ENCODE assay signal across 24 cellular contexts in the genomic region with DNA sequence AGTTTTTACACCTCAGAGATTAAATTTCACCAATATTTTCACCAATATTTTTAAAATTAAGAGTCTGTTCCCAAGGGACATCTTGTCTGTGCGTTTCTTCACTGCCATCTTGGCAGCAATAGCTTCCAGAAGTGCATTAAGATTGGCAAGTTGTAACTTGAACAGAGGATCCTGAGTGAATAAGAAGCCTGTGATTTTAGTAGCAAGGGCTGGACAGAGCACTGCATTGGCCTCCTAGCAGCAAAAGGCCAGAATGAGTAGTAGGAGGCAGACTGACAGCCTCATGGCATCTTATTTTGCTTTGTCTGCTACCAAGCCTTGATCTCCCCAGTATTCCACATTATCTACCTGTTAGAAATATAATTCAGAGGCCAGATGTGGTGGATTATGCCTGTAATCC.
DNase-seq lines count a peak whose midpoint lies in the region; ATAC-seq and TF ChIP-seq lines count a peak whose summit lies in the region.
"Had no signal": no experiment of that assay in that cellular context is flagged by ENCODE, and none has a peak within 500 bp of the region (broad histone marks: within the 10 kb centered on the region; RNA-seq: fewer than 3 reads in every experiment).

No MANE protein-coding gene starts in this region.

- WGBS in mammary epithelial cell (ENCODE audit: low coverage, missing lambda C conversion rate), result 5% methylated on average over 1 of the region's 1 CpG
- WGBS in mesenchymal stem cell, result 100% methylated on average over 1 of the region's 1 CpG

- no peaks in the 10 kb centered on the region for H3K36me3 Mint-ChIP-seq in MCF 10A (ENCODE audit: insufficient read depth, unreplicated experiment)
- H3K36me3 Mint-ChIP-seq in natural killer cell treated with Interleukin-12 subunit alpha and Interleukin-12 subunit beta and Interleukin-15 and Interleukin-18, amount 100 ng/mL, for 72 hours, result no peaks in the 10 kb centered on the region
- H3K36me3 Mint-ChIP-seq: CD14-positive monocyte had no signal

- no peak overlapping the region for H2AK5ac ChIP-seq in mesenchymal stem cell (ENCODE audit: low read length, severe bottlenecking)

- H2BK15ac ChIP-seq in mesenchymal stem cell (ENCODE audit: low read depth, poor library complexity, severe bottlenecking), result peak overlapping the region; percentile 44

- H3K36me3 ChIP-seq in breast epithelium, result no peaks in the 10 kb centered on the region
- no peaks in the 10 kb centered on the region for H3K36me3 ChIP-seq in mammary epithelial cell (ENCODE audit: insufficient read depth, low read length)
- no peaks in the 10 kb centered on the region for H3K36me3 ChIP-seq in mesenchymal stem cell (ENCODE audit: control insufficient read depth in 1 of 2, insufficient read depth in 2 of 2, low read depth in 1 of 2, low read length in 2 of 2)
- H3K36me3 ChIP-seq: BE2C; BLaER1 treated with 17β-estradiol and CSF1 and Interleukin-3, amounts not matched to agents 10 nM and 100 nM; HAP-1 had no signal

- H3K27ac ChIP-seq in breast epithelium (no peak overlapping the region), mammary epithelial cell (ENCODE audit: insufficient read depth, low read depth, low read length) (no peak overlapping the region), mesenchymal stem cell (ENCODE audit: low read length, poor library complexity, severe bottlenecking) (no peak overlapping the region)
- H3K27ac ChIP-seq: A549; BLaER1 treated with 17β-estradiol and CSF1 and Interleukin-3, amounts not matched to agents 10 nM and 100 nM had no signal

- POLR2A ChIA-PET in MCF 10A (lab: Yijun Ruan, JAX), result interaction anchor here (0.9 to 1.6 kb wide), 6 partner anchors 11 to 356 kb away, joined by 3 to 11 read pairs (median 5); no protein-coding TSS in a partner anchor

- dilution Hi-C loops in mammary epithelial cell (cut with HindIII; ENCODE audit: low sequenced_read_pairs), result no loop called here

- DNase-seq in MCF 10A (ENCODE audit: unreplicated experiment) (peak; percentile 20), breast epithelium (ENCODE audit: low spot score in 2 of 2) (no peak), mammary epithelial cell (peak; percentile 63), mesenchymal stem cell (no peak), HuH-7 (ENCODE audit: low spot score) (no peak)
- no peak for DNase-seq in natural killer cell treated with Interleukin-12 subunit alpha and Interleukin-12 subunit beta and Interleukin-15 and Interleukin-18, amount 100 ng/mL, for 72 hours (ENCODE audit: low spot score)
- DNase-seq: 8988T; ACHN; AML-193; BE2C; Calu3; CD4-positive, alpha-beta T cell; COR-L47; EL; GDM1; GOT3; HFFc6 had no signal

- no peaks in the 10 kb centered on the region for H3K4me1 ChIP-seq in breast epithelium
- peaks cover 6% of the 10 kb centered on the region for H3K4me1 ChIP-seq in mammary epithelial cell (ENCODE audit: insufficient read depth, low read length)
- H3K4me1 ChIP-seq in mesenchymal stem cell (ENCODE audit: control insufficient read depth, insufficient read depth, low read depth, low read length), result no peaks in the 10 kb centered on the region
- H3K4me1 ChIP-seq: A549, BE2C had no signal

- no peaks in the 10 kb centered on the region for H3K9me3 Mint-ChIP-seq in MCF 10A (ENCODE audit: unreplicated experiment)
- H3K9me3 Mint-ChIP-seq in natural killer cell treated with Interleukin-12 subunit alpha and Interleukin-12 subunit beta and Interleukin-15 and Interleukin-18, amount 100 ng/mL, for 72 hours, result no peaks in the 10 kb centered on the region
- H3K9me3 Mint-ChIP-seq: CD4-positive, alpha-beta T cell; HFFc6 had no signal

- no peaks in the 10 kb centered on the region for H3K79me2 ChIP-seq in mammary epithelial cell (ENCODE audit: insufficient read depth, low read length)

- CTCF ChIA-PET in MCF 10A (lab: Yijun Ruan, JAX), result interaction anchor here (0.8 to 4.6 kb wide), 4 partner anchors 24 to 598 kb away, joined by 3 to 23 read pairs (median 3); no protein-coding TSS in a partner anchor
- CTCF ChIA-PET in mammary epithelial cell (lab: Charles Lee; ENCODE audit: low non-redundant PET), result interaction anchor here (0.6 kb wide), 1 partner anchor 804 kb away, joined by 3 read pairs; no protein-coding TSS in a partner anchor

- in situ Hi-C loops in mammary epithelial cell (cut with MboI; ENCODE audit: low sequenced_read_pairs in 2 of 2), result no loop called here

- H3K27ac Mint-ChIP-seq in MCF 10A (ENCODE audit: low read depth, unreplicated experiment), result no peak overlapping the region
- H3K27ac Mint-ChIP-seq in natural killer cell treated with Interleukin-12 subunit alpha and Interleukin-12 subunit beta and Interleukin-15 and Interleukin-18, amount 100 ng/mL, for 72 hours, result no peak overlapping the region
- H3K27ac Mint-ChIP-seq: CD14-positive monocyte; CD4-positive, alpha-beta T cell; HFFc6 had no signal

- peak overlapping the region; percentile 53 for H2AFZ ChIP-seq in mammary epithelial cell (ENCODE audit: low read depth, low read length)
- no peak overlapping the region for H2AFZ ChIP-seq in mesenchymal stem cell (ENCODE audit: low read depth, low read length)

- BruUV-seq in MCF 10A (replicated peaks; lab: Mats Ljungman, UMichigan) (no TSS peak), mammary epithelial cell (replicated peaks; lab: Mats Ljungman, UMichigan) (no TSS peak)

- H3K4me2 ChIP-seq in mammary epithelial cell (ENCODE audit: insufficient read depth, low read depth, low read length) (no peak overlapping the region), mesenchymal stem cell (ENCODE audit: low read length, poor library complexity, severe bottlenecking) (no peak overlapping the region)
- H3K4me2 ChIP-seq: A549; BLaER1 treated with 17β-estradiol and CSF1 and Interleukin-3, amounts not matched to agents 10 nM and 100 nM had no signal

- H3K4me3 ChIP-seq in breast epithelium (no peak overlapping the region), mammary epithelial cell (replicated peaks in 1 of 3; ENCODE audit: insufficient read depth in 1 of 3, low read depth in 2 of 3, low read length in 3 of 3) (no peak overlapping the region), mesenchymal stem cell (ENCODE audit: insufficient read depth in 1 of 2, low read depth in 1 of 2, low read length in 2 of 2) (no peak overlapping the region)
- H3K4me3 ChIP-seq: A549; BLaER1 treated with 17β-estradiol and CSF1 and Interleukin-3, amounts not matched to agents 10 nM and 100 nM; GM12878; HAP-1 had no signal

- no peaks in the 10 kb centered on the region for H3K79me1 ChIP-seq in mesenchymal stem cell (replicated peaks; ENCODE audit: low read length, poor library complexity, severe bottlenecking)

- TF ChIP-seq CTCF in MCF 10A (IDR thresholded peaks at IDR 0.05; ENCODE audit: unreplicated experiment) (no peak), breast epithelium (IDR thresholded peaks at IDR 0.05) (no peak), mammary epithelial cell (conservative IDR thresholded peaks at IDR 0.05 in 1 of 2, IDR thresholded peaks at IDR 0.05 in 1 of 2; ENCODE audit: extremely low read depth in 1 of 2, insufficient read depth in 1 of 2, low read depth in 1 of 2, low read length in 2 of 2) (no peak)

- H3K9me3 ChIP-seq in breast epithelium (no peaks in the 10 kb centered on the region), mammary epithelial cell (replicated peaks; ENCODE audit: insufficient read depth, low read length) (no peaks in the 10 kb centered on the region), mesenchymal stem cell (ENCODE audit: control insufficient read depth, low read length) (no peaks in the 10 kb centered on the region)
- H3K9me3 ChIP-seq: A549, BE2C, HAP-1 had no signal

- H2BK120ac ChIP-seq in mesenchymal stem cell (ENCODE audit: low read depth, low read length), result no peak overlapping the region

- ATAC-seq in esophagus mucosa, result peak; percentile 46
- no peak for ATAC-seq in GM21423 (IDR thresholded peaks at IDR 0.05; ENCODE audit: unreplicated experiment)
- no peak for ATAC-seq in natural killer cell treated with Interleukin-12 subunit alpha and Interleukin-12 subunit beta and Interleukin-15 and Interleukin-18, amount 100 ng/mL, for 72 hours
- ATAC-seq: A549, GM12878 had no signal

- no peak overlapping the region for H2BK12ac ChIP-seq in mesenchymal stem cell (ENCODE audit: low read length in 2 of 2)

- no peak overlapping the region for H3K4me3 Mint-ChIP-seq in MCF 10A (ENCODE audit: unreplicated experiment)
- H3K4me3 Mint-ChIP-seq in natural killer cell treated with Interleukin-12 subunit alpha and Interleukin-12 subunit beta and Interleukin-15 and Interleukin-18, amount 100 ng/mL, for 72 hours, result no peak overlapping the region
- H3K4me3 Mint-ChIP-seq: CD14-positive monocyte; CD4-positive, alpha-beta T cell; HFFc6 had no signal

- TF ChIP-seq POLR2A in breast epithelium (IDR thresholded peaks at IDR 0.05), result no peak

- no peaks in the 10 kb centered on the region for H3K27me3 Mint-ChIP-seq in MCF 10A (ENCODE audit: insufficient read depth, unreplicated experiment)
- H3K27me3 Mint-ChIP-seq in natural killer cell treated with Interleukin-12 subunit alpha and Interleukin-12 subunit beta and Interleukin-15 and Interleukin-18, amount 100 ng/mL, for 72 hours, result peaks cover 0 to 7% of the 10 kb centered on the region in 2 donors

- H3K23ac ChIP-seq in mesenchymal stem cell (ENCODE audit: low read length in 2 of 2), result no peak overlapping the region

- H4K91ac ChIP-seq in mesenchymal stem cell (ENCODE audit: low read length), result no peak overlapping the region

- peaks cover 11% of the 10 kb centered on the region for H3K4me1 Mint-ChIP-seq in MCF 10A (ENCODE audit: insufficient read depth, unreplicated experiment)
- no peaks in the 10 kb centered on the region for H3K4me1 Mint-ChIP-seq in natural killer cell treated with Interleukin-12 subunit alpha and Interleukin-12 subunit beta and Interleukin-15 and Interleukin-18, amount 100 ng/mL, for 72 hours (ENCODE audit: low read depth in 2 of 2)
- H3K4me1 Mint-ChIP-seq: CD14-positive monocyte had no signal

- H3K18ac ChIP-seq in mesenchymal stem cell (ENCODE audit: low read depth in 1 of 2, low read length in 2 of 2), result no peak overlapping the region

- no peak overlapping the region for H2BK5ac ChIP-seq in mesenchymal stem cell (ENCODE audit: low read depth, low read length, poor library complexity, severe bottlenecking)

- intact Hi-C loops in MCF 10A (cut with micrococcal nuclease) (no loop called here), breast epithelium (cut with DNase I; ENCODE audit: low total_unique reads) (no loop called here), mammary epithelial cell (cut with micrococcal nuclease) (no loop called here)

- H3K27me3 ChIP-seq in breast epithelium (no peaks in the 10 kb centered on the region), mammary epithelial cell (ENCODE audit: insufficient read depth, low read length) (no peaks in the 10 kb centered on the region), mesenchymal stem cell (ENCODE audit: control insufficient read depth in 1 of 2, insufficient read depth in 1 of 2, low read length in 2 of 2) (no peaks in the 10 kb centered on the region)
- H3K27me3 ChIP-seq: BE2C; BLaER1 treated with 17β-estradiol and CSF1 and Interleukin-3, amounts not matched to agents 10 nM and 100 nM had no signal

- H3K4ac ChIP-seq in mesenchymal stem cell (ENCODE audit: low read depth in 1 of 2, low read length in 2 of 2), result no peak overlapping the region

- H3K14ac ChIP-seq in mesenchymal stem cell (ENCODE audit: low read length in 2 of 2), result no peak overlapping the region

- H4K8ac ChIP-seq in mesenchymal stem cell (ENCODE audit: low read length), result no peak overlapping the region

- H4K20me1 ChIP-seq in mammary epithelial cell (ENCODE audit: insufficient read depth, low read length), result no peaks in the 10 kb centered on the region
- H4K20me1 ChIP-seq: BLaER1 treated with 17β-estradiol and CSF1 and Interleukin-3, amounts not matched to agents 10 nM and 100 nM had no signal

- H3K9ac ChIP-seq in mammary epithelial cell (ENCODE audit: insufficient read depth, low read length) (no peak overlapping the region), mesenchymal stem cell (ENCODE audit: low read length) (no peak overlapping the region)
- H3K9ac ChIP-seq: BLaER1 treated with 17β-estradiol and CSF1 and Interleukin-3, amounts not matched to agents 10 nM and 100 nM had no signal

Comparison
In these comparisons a context has a peak if more than half of its experiments do, and no peak if none do; other contexts are left out.
1. DNase-seq: peak in MCF 10A (single experiment) and mammary epithelial cell (single experiment); none in breast epithelium (0 of 2), mesenchymal stem cell (single experiment), HuH-7 (single experiment) and natural killer cell treated with Interleukin-12 subunit alpha and Interleukin-12 subunit beta and Interleukin-15 and Interleukin-18, amount 100 ng/mL, for 72 hours (single experiment).